ENCODE assay signal across 24 cellular contexts in the genomic region with DNA sequence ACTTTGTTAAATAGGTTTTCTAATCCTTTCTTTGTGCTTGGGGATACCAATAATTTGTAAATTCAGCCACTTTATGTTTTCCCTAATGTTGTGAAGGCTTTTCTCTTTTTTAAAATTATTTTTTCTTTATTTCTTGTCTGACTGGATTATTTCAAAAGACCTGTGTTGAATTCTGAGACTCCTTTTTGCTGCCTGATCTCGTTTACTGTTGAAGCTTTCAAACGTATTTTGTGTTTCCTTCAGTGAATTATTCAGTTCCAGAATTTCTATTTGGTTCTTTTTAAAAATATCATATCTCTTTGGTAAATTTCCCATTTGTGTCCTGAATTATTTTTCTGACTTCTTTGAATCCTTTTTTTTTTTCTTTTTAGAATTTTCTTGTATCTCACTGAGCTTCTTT.
DNase-seq lines count a peak whose midpoint lies in the region; ATAC-seq and FAIRE-seq lines count a peak whose summit lies in the region.
"Had no signal": no experiment of that assay in that cellular context is flagged by ENCODE, and none has a peak within 500 bp of the region (broad histone marks: within the 10 kb centered on the region; RNA-seq: fewer than 3 reads in every experiment).

No MANE protein-coding gene starts in this region.

- ATAC-seq in GM18909 (IDR thresholded peaks at IDR 0.05; ENCODE audit: poor library complexity, unreplicated experiment) (no peak), GM21619 (IDR thresholded peaks at IDR 0.05; ENCODE audit: unreplicated experiment) (no peak)
- ATAC-seq: A549, GM12878 had no signal

- in situ Hi-C loops in KBM-7 (cut with MboI; ENCODE audit: low pct_unique_long_range_greater_than_20kb, low sequenced_read_pairs): no loop called here

- peak; percentile 29 for FAIRE-seq in A204.1 (lab: Jason Lieb, UNC)
- FAIRE-seq: A549, GM12878, GM18507, H1 had no signal

- DNase-seq in DMS 273 (lab: John Stamatoyannopoulos, UW; ENCODE audit: unreplicated experiment): peak; percentile 12
- DNase-seq in DMS 273 treated with DMSO at 0.1 percent for 48 hours (lab: John Stamatoyannopoulos, UW): no peak
- DNase-seq in KBM-7: peak; percentile 8
- DNase-seq in amniotic epithelial cell (ENCODE audit: low read depth): peak; percentile 7
- no peak for DNase-seq in HUDEP-2 (lab: John Stamatoyannopoulos, UW; ENCODE audit: unreplicated experiment in 76 of 76)
- DNase-seq: ACHN; AML-193; BE2C; Calu3; CD4-positive, alpha-beta T cell; CD8-positive, alpha-beta memory T cell; DMS79; EL; GDM1; GM23248; H7; HCEC 1CT had no signal

Comparison
In these comparisons a context has a peak if more than half of its experiments do, and no peak if none do; other contexts are left out.
1. DNase-seq: peak in DMS 273 (single experiment), KBM-7 (single experiment) and amniotic epithelial cell (single experiment); none in DMS 273 treated with DMSO at 0.1 percent for 48 hours (single experiment) and HUDEP-2 (0 of 76).